26 cellular contexts compared by ENCODE assay signal in genomic region chr20:56989516-56989915, GRCh38.
"Had no signal": no experiment of that assay in that cellular context is flagged by ENCODE, and none has a peak within 500 bp of the region (broad histone marks: within the 10 kb centered on the region; RNA-seq: fewer than 3 reads in every experiment).

No MANE protein-coding gene starts in this region.

- H3K4me3 ChIP-seq: body of pancreas, gastrocnemius medialis, left ventricle myocardium inferior, pancreas, thyroid gland had no signal

- DNase-seq: activated B cell treated with CpG ODN at 0.5 μM for 24 hours; activated CD4-positive, alpha-beta memory T cell treated with anti-CD3 and anti-CD28 coated beads, Interleukin-2, amount 10 ng/mL, durations not matched to agents 7 days and 5 days; activated CD4-positive, alpha-beta T cell treated with anti-CD3 and anti-CD28 coated beads, Interleukin-2, amount 10 ng/mL, durations not matched to agents 24 days and 14 days; activated effector memory CD4-positive, alpha-beta T cell treated with Interleukin-2 at 50 U/mL for 16 hours; activated naive CD4-positive, alpha-beta T cell treated with anti-CD3 and anti-CD28 coated beads for 36 hours; activated naive CD8-positive, alpha-beta T cell treated with anti-CD3 and anti-CD28 coated beads, Interleukin-2, amount 10 ng/mL, durations not matched to agents 7 days and 5 days; activated T-cell treated with anti-CD3 and anti-CD28 coated beads, Interleukin-2, amount 50 U/mL, for 72 hours; amygdala; body of pancreas; caudate nucleus; effector memory CD4-positive, alpha-beta T cell; gastrocnemius medialis; head of caudate nucleus; hypothalamus; left ventricle myocardium inferior; nephron progenitor cell; pancreas; right cardiac atrium; stimulated activated CD4-positive, alpha-beta T cell treated with anti-CD3 and anti-CD28 coated beads, Interleukin-12 subunit alpha, Interleukin-12 subunit beta, amount 100 ng/mL, for 4 hours; stimulated activated CD4-positive, alpha-beta T cell treated with anti-CD3 and anti-CD28 coated beads, Interleukin-4, amount 100 ng/mL, for 4 hours; stimulated activated naive CD8-positive, alpha-beta T cell treated with anti-CD3 and anti-CD28 coated beads, Interleukin-15, Interleukin-2, amounts not matched to agents 100 U/mL and 50 U/mL, for 24 hours; substantia nigra; T1000; thyroid gland had no signal

- H3K27ac Mint-ChIP-seq: activated B cell treated with CpG ODN at 0.5 μM for 24 hours; activated CD4-positive, alpha-beta memory T cell treated with anti-CD3 and anti-CD28 coated beads, Interleukin-2, amount 10 ng/mL, durations not matched to agents 7 days and 5 days; activated CD4-positive, alpha-beta T cell treated with anti-CD3 and anti-CD28 coated beads, Interleukin-2, amount 10 ng/mL, durations not matched to agents 24 days and 14 days; activated naive CD4-positive, alpha-beta T cell treated with anti-CD3 and anti-CD28 coated beads for 36 hours; activated naive CD8-positive, alpha-beta T cell treated with anti-CD3 and anti-CD28 coated beads, Interleukin-2, amount 10 ng/mL, durations not matched to agents 7 days and 5 days; activated T-cell treated with anti-CD3 and anti-CD28 coated beads, Interleukin-2, amount 50 U/mL, for 72 hours; nephron progenitor cell; T-helper 1 cell treated with Interleukin-12 subunit alpha and Interleukin-12 subunit beta and Interleukin-4 antibody, amounts not matched to agents 30 μg/mL and 1 μg/mL, for 36 hours had no signal

- ATAC-seq: body of pancreas; esophagus mucosa; gastrocnemius medialis; pancreas; right cardiac atrium; stimulated activated naive CD8-positive, alpha-beta T cell treated with anti-CD3 and anti-CD28 coated beads, Interleukin-15, Interleukin-2, amounts not matched to agents 100 U/mL and 50 U/mL, for 24 hours had no signal

- H3K4me1 Mint-ChIP-seq: activated B cell treated with CpG ODN at 0.5 μM for 24 hours; activated CD4-positive, alpha-beta memory T cell treated with anti-CD3 and anti-CD28 coated beads, Interleukin-2, amount 10 ng/mL, durations not matched to agents 7 days and 5 days; activated CD4-positive, alpha-beta T cell treated with anti-CD3 and anti-CD28 coated beads, Interleukin-2, amount 10 ng/mL, durations not matched to agents 24 days and 14 days; activated naive CD8-positive, alpha-beta T cell treated with anti-CD3 and anti-CD28 coated beads, Interleukin-2, amount 10 ng/mL, durations not matched to agents 7 days and 5 days had no signal

- H3K4me3 Mint-ChIP-seq: activated B cell treated with CpG ODN at 0.5 μM for 24 hours; activated CD4-positive, alpha-beta memory T cell treated with anti-CD3 and anti-CD28 coated beads, Interleukin-2, amount 10 ng/mL, durations not matched to agents 7 days and 5 days; activated CD4-positive, alpha-beta T cell treated with anti-CD3 and anti-CD28 coated beads, Interleukin-2, amount 10 ng/mL, durations not matched to agents 24 days and 14 days; activated naive CD4-positive, alpha-beta T cell treated with anti-CD3 and anti-CD28 coated beads for 36 hours; activated naive CD8-positive, alpha-beta T cell treated with anti-CD3 and anti-CD28 coated beads, Interleukin-2, amount 10 ng/mL, durations not matched to agents 7 days and 5 days; activated T-cell treated with anti-CD3 and anti-CD28 coated beads, Interleukin-2, amount 50 U/mL, for 72 hours; nephron progenitor cell; T-helper 1 cell treated with Interleukin-12 subunit alpha and Interleukin-12 subunit beta and Interleukin-4 antibody, amounts not matched to agents 30 μg/mL and 1 μg/mL, for 36 hours had no signal

- H3K27me3 Mint-ChIP-seq: activated CD4-positive, alpha-beta memory T cell treated with anti-CD3 and anti-CD28 coated beads, Interleukin-2, amount 10 ng/mL, durations not matched to agents 7 days and 5 days; activated CD4-positive, alpha-beta T cell treated with anti-CD3 and anti-CD28 coated beads, Interleukin-2, amount 10 ng/mL, durations not matched to agents 24 days and 14 days; activated naive CD8-positive, alpha-beta T cell treated with anti-CD3 and anti-CD28 coated beads, Interleukin-2, amount 10 ng/mL, durations not matched to agents 7 days and 5 days had no signal

- H3K36me3 Mint-ChIP-seq: activated naive CD8-positive, alpha-beta T cell treated with anti-CD3 and anti-CD28 coated beads, Interleukin-2, amount 10 ng/mL, durations not matched to agents 7 days and 5 days had no signal

- H3K9me3 Mint-ChIP-seq: activated CD4-positive, alpha-beta T cell treated with anti-CD3 and anti-CD28 coated beads, Interleukin-2, amount 10 ng/mL, durations not matched to agents 24 days and 14 days; activated naive CD8-positive, alpha-beta T cell treated with anti-CD3 and anti-CD28 coated beads, Interleukin-2, amount 10 ng/mL, durations not matched to agents 7 days and 5 days; T-helper 1 cell treated with Interleukin-12 subunit alpha and Interleukin-12 subunit beta and Interleukin-4 antibody, amounts not matched to agents 30 μg/mL and 1 μg/mL, for 36 hours had no signal
